ENCODE assay signal across 1 cellular context in genomic region chr19:8238251-8238650, GRCh38.
TF ChIP-seq lines count a peak whose summit lies in the region.

No MANE protein-coding gene starts in this region.

TF ChIP-seq in WTC11, 78 proteins besides CTCF, POLR2A, EP300 and RAD21 (continued from another document):
- TF ChIP-seq AR (CRISPR knock-in tag; IDR thresholded peaks at IDR 0.05) = no peak
- no peak for TF ChIP-seq NR3C1 (CRISPR knock-in tag; conservative IDR thresholded peaks at IDR 0.05; ENCODE audit: low read depth)
